In the genomic region with DNA sequence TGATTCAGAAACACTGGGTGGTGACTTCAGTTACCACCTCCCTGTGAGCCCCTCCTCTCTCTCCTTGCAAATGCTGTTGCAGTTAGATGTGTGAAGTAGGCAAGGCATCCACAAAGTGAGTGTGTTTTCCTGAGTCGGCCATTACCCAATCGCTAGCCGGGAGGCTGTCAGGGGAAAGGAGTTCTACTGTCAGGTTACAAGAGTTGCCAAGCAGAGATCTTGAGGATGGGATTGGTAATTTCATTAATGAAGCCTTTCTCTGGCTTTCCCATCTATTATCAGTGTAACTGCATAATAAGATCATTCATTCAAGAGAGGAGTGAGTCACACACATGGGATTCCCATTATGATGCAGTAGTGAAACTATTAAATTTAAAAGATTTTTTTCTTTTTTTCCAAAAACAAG, we compare ENCODE assay signal across 17 cellular contexts.
DNase-seq lines count a peak whose midpoint lies in the region; ATAC-seq and TF ChIP-seq lines count a peak whose summit lies in the region.
"Had no signal": no experiment of that assay in that cellular context is flagged by ENCODE, and none has a peak within 500 bp of the region (broad histone marks: within the 10 kb centered on the region; RNA-seq: fewer than 3 reads in every experiment).

No MANE protein-coding gene starts in this region.

- H3K14ac ChIP-seq in IMR-90 (replicated peaks; ENCODE audit: low read depth, low read length), result no peak overlapping the region

- peak; percentile 27 for DNase-seq in AG20443 (ENCODE audit: low spot score)
- peak; percentile 57 for DNase-seq in IMR-90
- peak; percentile 40 to 66 for DNase-seq in foreskin fibroblast
- no peak for DNase-seq in SW 1271 (lab: John Stamatoyannopoulos, UW)
- DNase-seq in HEK293T (ENCODE audit: extremely low spot score), result no peak
- DNase-seq in chondrocyte (ENCODE audit: low spot score), result no peak
- DNase-seq in stimulated activated CD8-positive, alpha-beta memory T cell treated with anti-CD3 and anti-CD28 coated beads, Interleukin-4, amount 100 ng/mL, for 48 hours, result no peak
- DNase-seq: effector memory CD4-positive, alpha-beta T cell; MG63; NCI-H187; NCI-H446; stimulated activated CD4-positive, alpha-beta T cell treated with anti-CD3 and anti-CD28 coated beads, Interleukin-4, amount 100 ng/mL, for 4 hours had no signal

- H3K36me3 Mint-ChIP-seq in brain, result peaks cover 11% of the 10 kb centered on the region
- H3K36me3 Mint-ChIP-seq in chondrocyte (ENCODE audit: low read depth), result no peaks in the 10 kb centered on the region
- H3K36me3 Mint-ChIP-seq: activated naive CD4-positive, alpha-beta T cell treated with anti-CD3 and anti-CD28 coated beads, Interleukin-2, amount 50 U/mL, for 24 hours had no signal

- no peak overlapping the region for H2BK15ac ChIP-seq in IMR-90 (ENCODE audit: low read depth, low read length)

- H3K9me3 Mint-ChIP-seq in brain (no peaks in the 10 kb centered on the region), chondrocyte (ENCODE audit: low read depth) (no peaks in the 10 kb centered on the region)
- H3K9me3 Mint-ChIP-seq: activated naive CD4-positive, alpha-beta T cell treated with anti-CD3 and anti-CD28 coated beads, Interleukin-2, amount 50 U/mL, for 24 hours; neural crest cell had no signal

- H2AFZ ChIP-seq in IMR-90 (replicated peaks; ENCODE audit: low read length, poor library complexity), result peak overlapping the region; percentile 64

- no peak overlapping the region for H4K8ac ChIP-seq in IMR-90 (ENCODE audit: low read depth in 2 of 2, low read length in 2 of 2)

- H2BK120ac ChIP-seq in IMR-90 (ENCODE audit: low read depth, low read length), result no peak overlapping the region

- no peak overlapping the region for H3K4me3 Mint-ChIP-seq in brain
- no peak overlapping the region for H3K4me3 Mint-ChIP-seq in chondrocyte (ENCODE audit: unreplicated experiment)
- H3K4me3 Mint-ChIP-seq: activated naive CD4-positive, alpha-beta T cell treated with anti-CD3 and anti-CD28 coated beads, Interleukin-2, amount 50 U/mL, for 24 hours; neural crest cell had no signal

- peak overlapping the region in 3 of 5 experiments; percentile 29 to 83 (median 32) for H3K27ac Mint-ChIP-seq in brain
- no peak overlapping the region for H3K27ac Mint-ChIP-seq in chondrocyte (ENCODE audit: unreplicated experiment)
- H3K27ac Mint-ChIP-seq: activated naive CD4-positive, alpha-beta T cell treated with anti-CD3 and anti-CD28 coated beads, Interleukin-2, amount 50 U/mL, for 24 hours had no signal

- no peak overlapping the region for H2AK5ac ChIP-seq in IMR-90 (ENCODE audit: low read depth, low read length)

- no peak overlapping the region for H3K18ac ChIP-seq in IMR-90 (ENCODE audit: low read depth, low read length)

- BruUV-seq in IMR-90 (replicated peaks; lab: Mats Ljungman, UMichigan), result no TSS peak

- no peaks in the 10 kb centered on the region for H3K79me1 ChIP-seq in IMR-90 (ENCODE audit: low read depth in 1 of 2, low read length in 2 of 2)

- H3K4ac ChIP-seq in IMR-90 (ENCODE audit: low read depth, low read length), result no peak overlapping the region

- H2AK9ac ChIP-seq in IMR-90 (replicated peaks; ENCODE audit: low read depth, low read length, poor library complexity), result no peak overlapping the region

- H3K27ac ChIP-seq in IMR-90 (ENCODE audit: insufficient read depth, low read length), result no peak overlapping the region
- H3K27ac ChIP-seq: thoracic aorta had no signal

- no peak overlapping the region for H3K9ac ChIP-seq in IMR-90 (ENCODE audit: low read depth, low read length)

- no peaks in the 10 kb centered on the region for H3K27me3 ChIP-seq in IMR-90 (ENCODE audit: control insufficient read depth, insufficient read depth, low read length)
- H3K27me3 ChIP-seq: MG63 had no signal

- intact Hi-C loops in IMR-90 (cut with micrococcal nuclease), result no loop called here

- peak overlapping the region; percentile 43; the same call in 1 of the 2 replicates for H3K4me2 ChIP-seq in IMR-90 (ENCODE audit: low read depth, low read length)

- CTCF ChIA-PET in IMR-90 (lab: Yijun Ruan, JAX), result no interaction called here
- CTCF ChIA-PET in HEK293T (lab: Yijun Ruan, JAX), result no interaction called here

- no peak overlapping the region for H3K56ac ChIP-seq in IMR-90 (ENCODE audit: extremely low read depth, insufficient read depth, low read length)

- no peaks in the 10 kb centered on the region for H3K36me3 ChIP-seq in IMR-90 (ENCODE audit: control insufficient read depth, insufficient read depth, low read length)
- H3K36me3 ChIP-seq: MG63, thoracic aorta had no signal

- H3K4me3 ChIP-seq in IMR-90 (ENCODE audit: insufficient read depth, low read depth, low read length) (no peak overlapping the region), foreskin fibroblast (ENCODE audit: low read depth in 1 of 2, low read length in 2 of 2) (no peak overlapping the region)
- H3K4me3 ChIP-seq: MG63, thoracic aorta had no signal

- POLR2A ChIA-PET in IMR-90 (lab: Charles Lee; ENCODE audit: unreplicated experiment), result no interaction called here
- POLR2A ChIA-PET in HEK293T (lab: Yijun Ruan, JAX), result no interaction called here

- no peak overlapping the region for H4K91ac ChIP-seq in IMR-90 (ENCODE audit: insufficient read depth, low read depth, low read length)

- TF ChIP-seq POLR2A in IMR-90 (IDR thresholded peaks at IDR 0.05; ENCODE audit: low read depth, low read length), result no peak

- TF ChIP-seq CTCF in IMR-90 (conservative IDR thresholded peaks at IDR 0.05; ENCODE audit: low read depth, low read length) (no peak), brain (conservative IDR thresholded peaks at IDR 0.05) (no peak), foreskin fibroblast (IDR thresholded peaks at IDR 0.05; ENCODE audit: low read depth, low read length) (no peak), chondrocyte (IDR thresholded peaks at IDR 0.05) (no peak)

- ATAC-seq in IMR-90 (ENCODE audit: low read depth), result peak; percentile 62
- ATAC-seq: sciatic nerve had no signal

- in situ Hi-C loops in IMR-90 (cut with MboI; ENCODE audit: low sequenced_read_pairs), result no loop called here

- no peak overlapping the region for H4K5ac ChIP-seq in IMR-90 (ENCODE audit: low read depth, low read length)

- no peaks in the 10 kb centered on the region for H3K9me3 ChIP-seq in IMR-90 (ENCODE audit: control insufficient read depth, insufficient read depth, low read length)
- H3K9me3 ChIP-seq: MG63, thoracic aorta had no signal

- H2BK5ac ChIP-seq in IMR-90 (ENCODE audit: low read depth, low read length, poor library complexity, severe bottlenecking), result no peak overlapping the region

- no CpG with 5 or more reads among the region's 3 CpGs for WGBS in IMR-90 (ENCODE audit: extremely low coverage in 2 of 2, insufficient read length in 1 of 2), 2 experiments

- no peak overlapping the region for H2BK20ac ChIP-seq in IMR-90 (ENCODE audit: low read depth, low read length)

- dilution Hi-C loops in IMR-90 (cut with HindIII; ENCODE audit: low sequenced_read_pairs, unreplicated experiment), result no loop called here

- TF ChIP-seq RAD21 in IMR-90 (IDR thresholded peaks at IDR 0.05; ENCODE audit: low read length), result no peak

- peaks cover 12% of the 10 kb centered on the region for H3K4me1 Mint-ChIP-seq in brain
- H3K4me1 Mint-ChIP-seq in chondrocyte (ENCODE audit: low read depth), result no peaks in the 10 kb centered on the region
- H3K4me1 Mint-ChIP-seq: activated naive CD4-positive, alpha-beta T cell treated with anti-CD3 and anti-CD28 coated beads, Interleukin-2, amount 50 U/mL, for 24 hours had no signal

- H4K20me1 ChIP-seq in IMR-90 (ENCODE audit: insufficient read depth, low read length), result no peaks in the 10 kb centered on the region

- H3K23ac ChIP-seq in IMR-90 (ENCODE audit: low read depth, low read length), result no peak overlapping the region

- peaks cover 3% of the 10 kb centered on the region; the same call in 1 of the 2 replicates for H3K9me1 ChIP-seq in IMR-90 (ENCODE audit: insufficient read depth, low read length)

- no peaks in the 10 kb centered on the region for H3K27me3 Mint-ChIP-seq in brain
- no peaks in the 10 kb centered on the region for H3K27me3 Mint-ChIP-seq in chondrocyte (ENCODE audit: low read depth)

- H3K4me1 ChIP-seq in IMR-90 (ENCODE audit: control insufficient read depth, insufficient read depth, low read length), result 0 out of 2 replicates have a peak, but pooled peaks cover 2% of the 10 kb centered on the region

TF ChIP-seq in IMR-90, 13 proteins besides CTCF, POLR2A, EP300 and RAD21 (continues in another document):
- TF ChIP-seq, protein P1, sequence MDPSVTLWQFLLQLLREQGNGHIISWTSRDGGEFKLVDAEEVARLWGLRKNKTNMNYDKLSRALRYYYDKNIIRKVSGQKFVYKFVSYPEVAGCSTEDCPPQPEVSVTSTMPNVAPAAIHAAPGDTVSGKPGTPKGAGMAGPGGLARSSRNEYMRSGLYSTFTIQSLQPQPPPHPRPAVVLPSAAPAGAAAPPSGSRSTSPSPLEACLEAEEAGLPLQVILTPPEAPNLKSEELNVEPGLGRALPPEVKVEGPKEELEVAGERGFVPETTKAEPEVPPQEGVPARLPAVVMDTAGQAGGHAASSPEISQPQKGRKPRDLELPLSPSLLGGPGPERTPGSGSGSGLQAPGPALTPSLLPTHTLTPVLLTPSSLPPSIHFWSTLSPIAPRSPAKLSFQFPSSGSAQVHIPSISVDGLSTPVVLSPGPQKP (IDR thresholded peaks at IDR 0.05; ENCODE audit: borderline replicate concordance, low read depth, low read length), result no peak
- TF ChIP-seq MAFK (IDR thresholded peaks at IDR 0.05; ENCODE audit: low read depth, low read length), result no peak
- TF ChIP-seq FOS (IDR thresholded peaks at IDR 0.05; ENCODE audit: low read depth, low read length), result peak; percentile 28; the same call in 1 of the 2 replicates
- no peak for TF ChIP-seq BHLHE40 (IDR thresholded peaks at IDR 0.05; ENCODE audit: low read depth, low read length)
- no peak for TF ChIP-seq RFX5 (IDR thresholded peaks at IDR 0.05; ENCODE audit: low read depth, low read length)

TF ChIP-seq in HEK293T, 16 proteins besides CTCF, POLR2A, EP300 and RAD21 (continues in another document):
- TF ChIP-seq BHLHE40 (IDR thresholded peaks at IDR 0.05; ENCODE audit: borderline replicate concordance), result no peak
- TF ChIP-seq FOXA1 (IDR thresholded peaks at IDR 0.05), result no peak
- TF ChIP-seq, protein P2, sequence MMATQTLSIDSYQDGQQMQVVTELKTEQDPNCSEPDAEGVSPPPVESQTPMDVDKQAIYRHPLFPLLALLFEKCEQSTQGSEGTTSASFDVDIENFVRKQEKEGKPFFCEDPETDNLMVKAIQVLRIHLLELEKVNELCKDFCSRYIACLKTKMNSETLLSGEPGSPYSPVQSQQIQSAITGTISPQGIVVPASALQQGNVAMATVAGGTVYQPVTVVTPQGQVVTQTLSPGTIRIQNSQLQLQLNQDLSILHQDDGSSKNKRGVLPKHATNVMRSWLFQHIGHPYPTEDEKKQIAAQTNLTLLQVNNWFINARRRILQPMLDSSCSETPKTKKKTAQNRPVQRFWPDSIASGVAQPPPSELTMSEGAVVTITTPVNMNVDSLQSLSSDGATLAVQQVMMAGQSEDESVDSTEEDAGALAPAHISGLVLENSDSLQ (IDR thresholded peaks at IDR 0.05), result no peak
- TF ChIP-seq HDGF (IDR thresholded peaks at IDR 0.05; ENCODE audit: borderline replicate concordance), result no peak
- no peak for TF ChIP-seq NFRKB (IDR thresholded peaks at IDR 0.05)
- no peak for TF ChIP-seq SP1 (IDR thresholded peaks at IDR 0.05)
- no peak for TF ChIP-seq ZNF384 (IDR thresholded peaks at IDR 0.05)
- no peak for TF ChIP-seq TARDBP (IDR thresholded peaks at IDR 0.05)
- TF ChIP-seq CTBP1 (IDR thresholded peaks at IDR 0.05; ENCODE audit: borderline replicate concordance), result no peak

Comparison
In these comparisons a context has a peak if more than half of its experiments do, and no peak if none do; other contexts are left out.
1. DNase-seq: peak in AG20443 (single experiment), IMR-90 (single experiment) and foreskin fibroblast (2 of 2); none in SW 1271 (0 of 2), HEK293T (single experiment), chondrocyte (single experiment) and stimulated activated CD8-positive, alpha-beta memory T cell treated with anti-CD3 and anti-CD28 coated beads, Interleukin-4, amount 100 ng/mL, for 48 hours (single experiment).